8 cellular contexts compared by ENCODE assay signal in genomic region chr5:6827815-6828214, GRCh38.
DNase-seq lines count a peak whose midpoint lies in the region; ATAC-seq lines count a peak whose summit lies in the region.

No MANE protein-coding gene starts in this region.

- H3K4me3 ChIP-seq in naive thymus-derived CD4-positive, alpha-beta T cell (ENCODE audit: low read length): peak overlapping the region; percentile 45

- peaks cover 0 to 5% of the 10 kb centered on the region in 2 donors for H3K4me1 ChIP-seq in naive thymus-derived CD4-positive, alpha-beta T cell (ENCODE audit: control insufficient read depth in 2 of 2, insufficient read depth in 2 of 2, low read length in 2 of 2)

- DNase-seq in activated CD4-positive, alpha-beta T cell treated with anti-CD3 and anti-CD28 coated beads for 36 hours: peak; percentile 70
- DNase-seq in activated CD4-positive, alpha-beta T cell treated with anti-CD3 and anti-CD28 coated beads for 1 hour: no peak
- DNase-seq in naive thymus-derived CD4-positive, alpha-beta T cell: peak in 7 of 9 donors; percentile 15 to 34 (median 27)
- DNase-seq in midbrain (lab: John Stamatoyannopoulos, UW): no peak
- DNase-seq in HT-29 (ENCODE audit: low spot score): no peak
- no peak for DNase-seq in SK-N-DZ (ENCODE audit: low spot score)

- peak; percentile 76 for ATAC-seq in activated CD4-positive, alpha-beta T cell treated with anti-CD3 and anti-CD28 coated beads for 36 hours
- peak; percentile 81 for ATAC-seq in HG03095 (IDR thresholded peaks at IDR 0.05; ENCODE audit: unreplicated experiment)
- peak; percentile 78 to 81 for ATAC-seq in activated CD4-positive, CD25-positive, alpha-beta regulatory T cell treated with anti-CD3 and anti-CD28 coated beads, Interleukin-2, amount 50 U/mL, for 24 hours
- peak; percentile 87 for ATAC-seq in naive thymus-derived CD4-positive, alpha-beta T cell

- no peak overlapping the region for H3K27ac ChIP-seq in naive thymus-derived CD4-positive, alpha-beta T cell (ENCODE audit: low read depth, low read length)

- H3K36me3 ChIP-seq in naive thymus-derived CD4-positive, alpha-beta T cell (ENCODE audit: control insufficient read depth in 2 of 3, insufficient read depth in 3 of 3, low read length in 3 of 3): no peaks in the 10 kb centered on the region

- H3K4me3 Mint-ChIP-seq in activated CD4-positive, alpha-beta T cell treated with anti-CD3 and anti-CD28 coated beads for 36 hours: peak overlapping the region; percentile 60
- H3K4me3 Mint-ChIP-seq in naive thymus-derived CD4-positive, alpha-beta T cell: peak overlapping the region; percentile 79 to 95 (median 86)

- CTCF ChIA-PET in activated CD4-positive, alpha-beta T cell treated with anti-CD3 and anti-CD28 coated beads for 36 hours (lab: Charles Lee): no interaction called here
- CTCF ChIA-PET in naive thymus-derived CD4-positive, alpha-beta T cell (lab: Charles Lee): no interaction called here

- H3K27ac Mint-ChIP-seq in activated CD4-positive, alpha-beta T cell treated with anti-CD3 and anti-CD28 coated beads for 36 hours: peak overlapping the region; percentile 86
- peak overlapping the region; percentile 44 to 92 (median 83) for H3K27ac Mint-ChIP-seq in naive thymus-derived CD4-positive, alpha-beta T cell

- intact Hi-C loops in activated CD4-positive, alpha-beta T cell treated with anti-CD3 and anti-CD28 coated beads for 36 hours (cut with DNase I, micrococcal nuclease): loop anchor here (1.0 to 10.0 kb wide), 9 partner anchors 61 to 1405 kb away; partner anchors contain the start of genes FASTKD3 (in 1 of the 2), ICE1 (in 1 of the 2), MTRR (in 1 of the 2) and NSUN2 (in 1 of the 2)
- intact Hi-C loops in naive thymus-derived CD4-positive, alpha-beta T cell (cut with micrococcal nuclease): loop anchor here in 1 of 2 donors (2.0 to 10.0 kb wide), 4 partner anchors 116 to 1333 kb away; partner anchors contain the start of genes FASTKD3, MTRR, NSUN2 and SRD5A1

- no peaks in the 10 kb centered on the region for H3K9me3 ChIP-seq in naive thymus-derived CD4-positive, alpha-beta T cell (ENCODE audit: control insufficient read depth in 2 of 3, low read length in 3 of 3)

- no peaks in the 10 kb centered on the region for H3K36me3 Mint-ChIP-seq in activated CD4-positive, alpha-beta T cell treated with anti-CD3 and anti-CD28 coated beads for 36 hours (ENCODE audit: low read depth)
- peaks cover 0 to 6% (median 5%) of the 10 kb centered on the region in 5 donors for H3K36me3 Mint-ChIP-seq in naive thymus-derived CD4-positive, alpha-beta T cell

- peaks cover 50% of the 10 kb centered on the region for H3K4me1 Mint-ChIP-seq in activated CD4-positive, alpha-beta T cell treated with anti-CD3 and anti-CD28 coated beads for 36 hours
- H3K4me1 Mint-ChIP-seq in naive thymus-derived CD4-positive, alpha-beta T cell: peaks cover 16 to 61% (median 27%) of the 10 kb centered on the region in 7 donors

- peaks cover 9% of the 10 kb centered on the region for H3K9me3 Mint-ChIP-seq in activated CD4-positive, alpha-beta T cell treated with anti-CD3 and anti-CD28 coated beads for 36 hours (ENCODE audit: low read depth)
- H3K9me3 Mint-ChIP-seq in naive thymus-derived CD4-positive, alpha-beta T cell: peaks cover 0 to 13% (median 8%) of the 10 kb centered on the region in 11 donors

- POLR2A ChIA-PET in activated CD4-positive, alpha-beta T cell treated with anti-CD3 and anti-CD28 coated beads for 36 hours (lab: Charles Lee): no interaction called here
- POLR2A ChIA-PET in naive thymus-derived CD4-positive, alpha-beta T cell (lab: Charles Lee): no interaction called here

- no peaks in the 10 kb centered on the region for H3K27me3 ChIP-seq in naive thymus-derived CD4-positive, alpha-beta T cell (ENCODE audit: control insufficient read depth in 2 of 2, insufficient read depth in 2 of 2, low read length in 2 of 2)

- H3K27me3 Mint-ChIP-seq in activated CD4-positive, alpha-beta T cell treated with anti-CD3 and anti-CD28 coated beads for 36 hours: peaks cover 12% of the 10 kb centered on the region
- H3K27me3 Mint-ChIP-seq in naive thymus-derived CD4-positive, alpha-beta T cell: peaks cover 4 to 18% (median 10%) of the 10 kb centered on the region in 5 donors

Comparison
In these comparisons a context has a peak if more than half of its experiments do, and no peak if none do; other contexts are left out.
1. DNase-seq: peak in activated CD4-positive, alpha-beta T cell treated with anti-CD3 and anti-CD28 coated beads for 36 hours (single experiment) and naive thymus-derived CD4-positive, alpha-beta T cell (7 of 9); none in activated CD4-positive, alpha-beta T cell treated with anti-CD3 and anti-CD28 coated beads for 1 hour (single experiment), midbrain (single experiment), HT-29 (single experiment) and SK-N-DZ (single experiment).
2. Peak in every context shown above with its lines, with median percentiles within 50 percentile points of each other: ATAC-seq.